Comparison of ENCODE assay signal across 8 cellular contexts in genomic region chr19:57664269-57665127, GRCh38. TPM values are rescaled to one million over a fixed set of nuclear protein-coding genes. Genes with fewer than 3 reads are reported as not detected.
DNase-seq lines count a peak whose midpoint lies in the region; ATAC-seq, FAIRE-seq and TF ChIP-seq lines count a peak whose summit lies in the region.

No MANE protein-coding gene starts in this region.

- intact Hi-C loops in natural killer cell (cut with micrococcal nuclease), result no loop called here

- DNase-seq in DMS53 (lab: John Stamatoyannopoulos, UW) (peak; percentile 82), MG63 (peak; percentile 58), frontal cortex (ENCODE audit: low spot score in 2 of 2) (peak; percentile 52 to 63), natural killer cell (no peak), NCI-H1048 (lab: John Stamatoyannopoulos, UW) (no peak)

- FAIRE-seq in frontal cortex (lab: Jason Lieb, UNC), result no peak

- TF ChIP-seq CTCF in natural killer cell (IDR thresholded peaks at IDR 0.05), result no peak

- H3K36me3 Mint-ChIP-seq in activated T-helper 17 cell treated with anti-CD3 and anti-CD28 coated beads, Interleukin-2, amount 50 U/mL, for 72 hours (ENCODE audit: low read depth), result no peaks in the 10 kb centered on the region
- peaks cover 7% of the 10 kb centered on the region for H3K36me3 Mint-ChIP-seq in natural killer cell

- H3K36me3 ChIP-seq in MG63, result no peaks in the 10 kb centered on the region

- peaks cover 27% of the 10 kb centered on the region for H3K27me3 ChIP-seq in MG63

- H3K27me3 Mint-ChIP-seq in activated T-helper 17 cell treated with anti-CD3 and anti-CD28 coated beads, Interleukin-2, amount 50 U/mL, for 72 hours, result peaks cover 25% of the 10 kb centered on the region
- H3K27me3 Mint-ChIP-seq in natural killer cell (ENCODE audit: low read depth in 2 of 2), result peaks cover 26 to 29% of the 10 kb centered on the region in 2 donors

- H3K4me3 Mint-ChIP-seq in activated T-helper 17 cell treated with anti-CD3 and anti-CD28 coated beads, Interleukin-2, amount 50 U/mL, for 72 hours, result peak overlapping the region; percentile 69
- H3K4me3 Mint-ChIP-seq in natural killer cell, result peak overlapping the region; percentile 82

- H3K4me3 ChIP-seq in MG63, result peak overlapping the region; percentile 46

- peak; percentile 44 for ATAC-seq in activated T-helper 17 cell treated with anti-CD3 and anti-CD28 coated beads, Interleukin-2, amount 50 U/mL, for 72 hours (replicated peaks)
- ATAC-seq in natural killer cell, result peak in 2 of 3 donors; percentile 57 to 64
- ATAC-seq in GM21367 (IDR thresholded peaks at IDR 0.05; ENCODE audit: unreplicated experiment), result no peak
- no peak for ATAC-seq in GM21717 (IDR thresholded peaks at IDR 0.05; ENCODE audit: unreplicated experiment)

- H3K4me1 Mint-ChIP-seq in activated T-helper 17 cell treated with anti-CD3 and anti-CD28 coated beads, Interleukin-2, amount 50 U/mL, for 72 hours, result no peaks in the 10 kb centered on the region
- H3K4me1 Mint-ChIP-seq in natural killer cell, result peaks cover 0 to 14% of the 10 kb centered on the region in 2 donors

- no peaks in the 10 kb centered on the region for H3K9me3 Mint-ChIP-seq in activated T-helper 17 cell treated with anti-CD3 and anti-CD28 coated beads, Interleukin-2, amount 50 U/mL, for 72 hours
- no peaks in the 10 kb centered on the region for H3K9me3 Mint-ChIP-seq in natural killer cell

- H3K9me3 ChIP-seq in MG63, result no peaks in the 10 kb centered on the region

- no peak overlapping the region for H3K27ac Mint-ChIP-seq in activated T-helper 17 cell treated with anti-CD3 and anti-CD28 coated beads, Interleukin-2, amount 50 U/mL, for 72 hours
- H3K27ac Mint-ChIP-seq in natural killer cell, result peak overlapping the region in 1 of 2 donors; percentile 60

RNA-seq across cellular contexts. Expression of gene ZSCAN4, which starts 4.2 kb away (rescaled TPM):
- not detected in 2 replicates for total RNA-seq in MG63 (2014; rRNA removed; shearing (Covaris generic); ENCODE audit: low replicate concordance)
- not detected for total RNA-seq in activated T-helper 17 cell treated with anti-CD3 and anti-CD28 coated beads, Interleukin-2, amount 50 U/mL, for 72 hours
- total RNA-seq in frontal cortex (not detected), natural killer cell (not detected)

RNA-seq across cellular contexts. Expression of gene ZNF551, which starts 17.3 kb away (rescaled TPM):
- total RNA-seq in MG63 (2014; rRNA removed; shearing (Covaris generic); ENCODE audit: low replicate concordance), result 4.6 and 41.6 TPM in 2 replicates
- total RNA-seq in activated T-helper 17 cell treated with anti-CD3 and anti-CD28 coated beads, Interleukin-2, amount 50 U/mL, for 72 hours, result 10 to 100 TPM in 1 of 2 donors, 1 to 10 TPM in 1; 7.1 to 10.8 TPM
- total RNA-seq in frontal cortex (24.5 TPM), natural killer cell (10 to 100 TPM in 1 of 3 donors, 1 to 10 TPM in 2; 5.6 to 12.9 (median 7.9) TPM)

RNA-seq across cellular contexts. Expression of gene ZNF211, which starts 31.5 kb away (rescaled TPM):
- total RNA-seq in MG63 (2014; rRNA removed; shearing (Covaris generic); ENCODE audit: low replicate concordance), result 2.5 and 4.5 TPM in 2 replicates
- 10 to 100 TPM in 1 of 2 donors, 1 to 10 TPM in 1; 8.4 to 14.0 TPM for total RNA-seq in activated T-helper 17 cell treated with anti-CD3 and anti-CD28 coated beads, Interleukin-2, amount 50 U/mL, for 72 hours
- 27.3 TPM for total RNA-seq in frontal cortex
- 10 to 100 TPM; 33.7 to 47.0 (median 36.9) TPM for total RNA-seq in natural killer cell

RNA-seq across cellular contexts. Expression of gene ZNF154, which starts 44.5 kb away (rescaled TPM):
- total RNA-seq in MG63 (2014; rRNA removed; shearing (Covaris generic); ENCODE audit: low replicate concordance), result not detected in 2 replicates
- 1 to 10 TPM in 1 of 2 donors, under 1 TPM in 1; 0.35 to 5.6 TPM for total RNA-seq in activated T-helper 17 cell treated with anti-CD3 and anti-CD28 coated beads, Interleukin-2, amount 50 U/mL, for 72 hours
- total RNA-seq in frontal cortex (33.0 TPM), natural killer cell (10 to 100 TPM in 1 of 3 donors, 1 to 10 TPM in 2; 4.2 to 21.6 (median 9.5) TPM)

RNA-seq across cellular contexts. Expression of gene ZNF134, which starts 50.5 kb away (rescaled TPM):
- total RNA-seq in MG63 (2014; rRNA removed; shearing (Covaris generic); ENCODE audit: low replicate concordance), result 5.0 and 14.1 TPM in 2 replicates
- 10 to 100 TPM in 1 of 2 donors, 1 to 10 TPM in 1; 5.7 to 11.2 TPM for total RNA-seq in activated T-helper 17 cell treated with anti-CD3 and anti-CD28 coated beads, Interleukin-2, amount 50 U/mL, for 72 hours
- total RNA-seq in frontal cortex (37.5 TPM), natural killer cell (10 to 100 TPM; 18.5 to 22.0 (median 20.5) TPM)

Comparison
In these comparisons a context has a peak if more than half of its experiments do, and no peak if none do; other contexts are left out.
1. DNase-seq: peak in DMS53 (single experiment), MG63 (single experiment) and frontal cortex (2 of 2); none in natural killer cell (single experiment) and NCI-H1048 (single experiment).
2. ATAC-seq: peak in activated T-helper 17 cell treated with anti-CD3 and anti-CD28 coated beads, Interleukin-2, amount 50 U/mL, for 72 hours (single experiment) and natural killer cell (2 of 3); none in GM21367 (single experiment) and GM21717 (single experiment).